Comparison of ENCODE assay signal across 8 cellular contexts in the genomic region with DNA sequence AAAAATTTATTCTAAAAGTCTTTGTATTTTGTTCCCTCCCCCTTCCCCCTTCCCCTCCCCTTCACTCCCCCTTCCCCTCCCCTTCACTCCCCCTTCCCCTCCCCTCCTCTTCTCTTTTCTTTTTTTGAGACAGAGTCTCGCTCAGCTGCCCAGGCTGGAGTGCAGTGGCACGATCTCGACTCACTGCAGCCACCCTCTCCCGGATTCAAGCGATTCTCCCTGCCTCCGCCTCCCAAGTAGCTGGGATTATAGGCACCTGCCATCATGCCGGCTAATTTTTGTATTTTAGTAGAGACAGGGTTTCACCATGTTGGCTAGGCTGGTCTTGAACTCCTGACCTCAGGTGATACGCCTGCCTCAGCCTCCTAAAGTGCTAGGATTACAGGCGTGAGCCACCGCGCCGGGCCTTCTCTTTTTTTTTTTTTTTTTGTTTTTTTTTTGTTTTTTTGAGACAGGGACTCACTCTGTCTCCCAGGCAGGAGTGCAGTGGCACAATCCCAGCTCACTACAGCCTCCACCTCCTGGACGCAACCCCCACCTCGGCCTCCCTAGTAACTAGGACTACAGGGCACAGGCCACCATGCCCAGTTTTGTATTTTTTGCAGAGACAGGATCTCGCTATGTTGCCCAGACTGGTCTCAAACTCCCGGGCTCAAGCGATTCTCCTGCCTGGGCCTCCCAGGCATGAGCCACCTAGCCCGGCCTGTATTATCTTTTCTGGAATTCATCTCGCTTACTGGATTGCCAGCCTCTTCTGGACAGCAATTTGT. TPM values are rescaled to one million over a fixed set of nuclear protein-coding genes. Genes with fewer than 3 reads are reported as not detected.
DNase-seq lines count a peak whose midpoint lies in the region; ATAC-seq and TF ChIP-seq lines count a peak whose summit lies in the region.

No MANE protein-coding gene starts in this region.

- no peaks in the 10 kb centered on the region for H3K9me3 ChIP-seq in CD4-positive, CD25-positive, alpha-beta regulatory T cell (ENCODE audit: control insufficient read depth in 2 of 2, low read length in 2 of 2)
- H3K9me3 ChIP-seq in MG63 = no peaks in the 10 kb centered on the region

- H3K27me3 ChIP-seq in CD4-positive, CD25-positive, alpha-beta regulatory T cell (ENCODE audit: control insufficient read depth, insufficient read depth, low read length) = no peaks in the 10 kb centered on the region
- no peaks in the 10 kb centered on the region for H3K27me3 ChIP-seq in MG63

- H3K4me3 ChIP-seq in CD4-positive, CD25-positive, alpha-beta regulatory T cell (ENCODE audit: low read depth, low read length) = peak overlapping the region; percentile 98
- peak overlapping the region; percentile 72 for H3K4me3 ChIP-seq in MG63

- no peaks in the 10 kb centered on the region for H3K36me3 ChIP-seq in CD4-positive, CD25-positive, alpha-beta regulatory T cell (ENCODE audit: control insufficient read depth, insufficient read depth, low read length)
- no peaks in the 10 kb centered on the region for H3K36me3 ChIP-seq in MG63

- peak in 2 of 3 donors; percentile 2 to 7 for DNase-seq in CD4-positive, CD25-positive, alpha-beta regulatory T cell
- no peak for DNase-seq in MG63
- DNase-seq in chondrocyte (ENCODE audit: low spot score) = no peak
- DNase-seq in naive thymus-derived CD8-positive, alpha-beta T cell = no peak
- DNase-seq in central memory CD4-positive, alpha-beta T cell = no peak
- no peak for DNase-seq in ureter (ENCODE audit: low spot score)
- DNase-seq in T1000 (lab: John Stamatoyannopoulos, UW) = no peak
- no peak for DNase-seq in H4 (ENCODE audit: low spot score)

- peaks cover 11% of the 10 kb centered on the region for H3K27me3 Mint-ChIP-seq in CD4-positive, CD25-positive, alpha-beta regulatory T cell
- H3K27me3 Mint-ChIP-seq in chondrocyte (ENCODE audit: low read depth) = no peaks in the 10 kb centered on the region
- H3K27me3 Mint-ChIP-seq in naive thymus-derived CD8-positive, alpha-beta T cell = no peaks in the 10 kb centered on the region

- peak overlapping the region in 2 of 3 donors; percentile 98 for H3K27ac Mint-ChIP-seq in CD4-positive, CD25-positive, alpha-beta regulatory T cell
- peak overlapping the region; percentile 98 for H3K27ac Mint-ChIP-seq in chondrocyte (ENCODE audit: unreplicated experiment)
- peak overlapping the region; percentile 98 to 100 (median 99) for H3K27ac Mint-ChIP-seq in naive thymus-derived CD8-positive, alpha-beta T cell

- H3K4me1 Mint-ChIP-seq in CD4-positive, CD25-positive, alpha-beta regulatory T cell = peaks cover 10 to 18% (median 14%) of the 10 kb centered on the region in 4 donors
- peaks cover 17% of the 10 kb centered on the region for H3K4me1 Mint-ChIP-seq in chondrocyte (ENCODE audit: low read depth)
- H3K4me1 Mint-ChIP-seq in naive thymus-derived CD8-positive, alpha-beta T cell = peaks cover 9 to 24% (median 21%) of the 10 kb centered on the region in 4 donors

- H3K9me3 Mint-ChIP-seq in CD4-positive, CD25-positive, alpha-beta regulatory T cell = peaks cover 0 to 5% (median 0%) of the 10 kb centered on the region in 7 donors
- H3K9me3 Mint-ChIP-seq in chondrocyte (ENCODE audit: low read depth) = no peaks in the 10 kb centered on the region
- no peaks in the 10 kb centered on the region for H3K9me3 Mint-ChIP-seq in naive thymus-derived CD8-positive, alpha-beta T cell

- peak overlapping the region; percentile 95 for H3K27ac ChIP-seq in CD4-positive, CD25-positive, alpha-beta regulatory T cell (ENCODE audit: insufficient read depth, low read length, poor library complexity, severe bottlenecking)

- H3K4me1 ChIP-seq in CD4-positive, CD25-positive, alpha-beta regulatory T cell (ENCODE audit: control insufficient read depth, insufficient read depth, low read length, poor library complexity, severe bottlenecking) = peaks cover 15% of the 10 kb centered on the region

- peak overlapping the region; percentile 97 to 99 (median 98) for H3K4me3 Mint-ChIP-seq in CD4-positive, CD25-positive, alpha-beta regulatory T cell
- H3K4me3 Mint-ChIP-seq in chondrocyte (ENCODE audit: unreplicated experiment) = peak overlapping the region; percentile 95
- peak overlapping the region; percentile 90 to 99 (median 98) for H3K4me3 Mint-ChIP-seq in naive thymus-derived CD8-positive, alpha-beta T cell

- POLR2A ChIA-PET in naive thymus-derived CD8-positive, alpha-beta T cell (lab: Charles Lee) = interaction anchor here (0.6 to 4.3 kb wide), 3 partner anchors 33 to 801 kb away, joined by 3 to 36 read pairs (median 5); partner anchors contain the start of genes SESN1 and SNX3

- no peaks in the 10 kb centered on the region for H3K36me3 Mint-ChIP-seq in CD4-positive, CD25-positive, alpha-beta regulatory T cell
- no peaks in the 10 kb centered on the region for H3K36me3 Mint-ChIP-seq in chondrocyte (ENCODE audit: low read depth)
- H3K36me3 Mint-ChIP-seq in naive thymus-derived CD8-positive, alpha-beta T cell = peaks cover 0 to 6% (median 0%) of the 10 kb centered on the region in 3 donors

- no peak for ATAC-seq in CD4-positive, CD25-positive, alpha-beta regulatory T cell (ENCODE audit: low read depth in 2 of 2)
- no peak for ATAC-seq in naive thymus-derived CD8-positive, alpha-beta T cell

- no peak for TF ChIP-seq CTCF in chondrocyte (IDR thresholded peaks at IDR 0.05)

RNA-seq across cellular contexts. Expression of gene AFG1L, which starts 1.1 kb away (rescaled TPM):
- 3.6 TPM for total RNA-seq in CD4-positive, CD25-positive, alpha-beta regulatory T cell
- polyA plus RNA-seq in CD4-positive, CD25-positive, alpha-beta regulatory T cell = 1 to 10 TPM in 3 of 4 donors, under 1 TPM in 1; 0.55 to 4.4 (median 1.8) TPM
- 3.8 and 4.6 TPM in 2 replicates for total RNA-seq in MG63 (2014; rRNA removed; shearing (Covaris generic); ENCODE audit: low replicate concordance)
- total RNA-seq in chondrocyte (5.9 to 9.0 TPM (median 8.1 TPM) in 3 replicates), ureter (14.5 TPM)
- 1 to 10 TPM; 5.6 to 8.7 TPM for total RNA-seq in naive thymus-derived CD8-positive, alpha-beta T cell
- polyA plus RNA-seq in naive thymus-derived CD8-positive, alpha-beta T cell = 1 to 10 TPM; 2.8 to 4.4 (median 3.8) TPM
- 2.7 and 3.3 TPM in 2 replicates for total RNA-seq in H4 (2014; rRNA removed; shearing (Covaris generic))

RNA-seq across cellular contexts. Expression of gene SNX3, which starts 32.9 kb away (rescaled TPM):
- 60.7 TPM for total RNA-seq in CD4-positive, CD25-positive, alpha-beta regulatory T cell
- 100 to 1,000 TPM; 193 to 226 (median 206) TPM for polyA plus RNA-seq in CD4-positive, CD25-positive, alpha-beta regulatory T cell
- total RNA-seq in MG63 (2014; rRNA removed; shearing (Covaris generic); ENCODE audit: low replicate concordance) = 235 and 327 TPM in 2 replicates
- total RNA-seq in chondrocyte (172 to 178 TPM (median 173 TPM) in 3 replicates), ureter (150 TPM)
- 10 to 100 TPM; 65.1 to 76.1 TPM for total RNA-seq in naive thymus-derived CD8-positive, alpha-beta T cell
- 100 to 1,000 TPM; 163 to 227 (median 176) TPM for polyA plus RNA-seq in naive thymus-derived CD8-positive, alpha-beta T cell
- total RNA-seq in H4 (2014; rRNA removed; shearing (Covaris generic)) = 114 and 121 TPM in 2 replicates

Comparison
In these comparisons a context has a peak if more than half of its experiments do, and no peak if none do; other contexts are left out.
1. DNase-seq: peak in CD4-positive, CD25-positive, alpha-beta regulatory T cell (2 of 3); none in MG63 (single experiment), chondrocyte (single experiment), naive thymus-derived CD8-positive, alpha-beta T cell (0 of 10), central memory CD4-positive, alpha-beta T cell (single experiment), ureter (single experiment), T1000 (single experiment) and H4 (single experiment).
2. Peak in every context shown above with its lines, with median percentiles within 50 percentile points of each other: H3K27ac Mint-ChIP-seq and H3K4me3 Mint-ChIP-seq.